17 cellular contexts compared by ENCODE assay signal in genomic region chr15:48086162-48086561, GRCh38. TPM values are rescaled to one million over a fixed set of nuclear protein-coding genes. Genes with fewer than 3 reads are reported as not detected.
DNase-seq lines count a peak whose midpoint lies in the region; ATAC-seq, FAIRE-seq and TF ChIP-seq lines count a peak whose summit lies in the region.
"Had no signal": no experiment of that assay in that cellular context is flagged by ENCODE, and none has a peak within 500 bp of the region (broad histone marks: within the 10 kb centered on the region; RNA-seq: fewer than 3 reads in every experiment).

No MANE protein-coding gene starts in this region.

- no peak overlapping the region for H3K27ac ChIP-seq in osteoblast (ENCODE audit: low read depth, low read length)
- H3K27ac ChIP-seq in upper lobe of right lung, result no peak overlapping the region

- TF ChIP-seq POLR2A in GM12892 (IDR thresholded peaks at IDR 0.05; ENCODE audit: low read depth, low read length), result no peak

- no peaks in the 10 kb centered on the region for H4K20me1 ChIP-seq in osteoblast (ENCODE audit: insufficient read depth, low read length)

- H3K27me3 ChIP-seq in osteoblast (ENCODE audit: insufficient read depth, low read length), result peaks cover 3% of the 10 kb centered on the region
- no peaks in the 10 kb centered on the region for H3K27me3 ChIP-seq in upper lobe of right lung

- H3K4me3 ChIP-seq in epithelial cell of esophagus (ENCODE audit: low read length), result no peak overlapping the region
- H3K4me3 ChIP-seq in osteoblast (ENCODE audit: insufficient read depth, low read length), result no peak overlapping the region
- H3K4me3 ChIP-seq in upper lobe of right lung, result no peak overlapping the region
- H3K4me3 ChIP-seq: GM12878, GM23338, K562 had no signal

- peak overlapping the region; percentile 6 for H3K4me2 ChIP-seq in osteoblast (ENCODE audit: insufficient read depth, low read length)
- H3K4me2 ChIP-seq: GM23338 had no signal

- H2AFZ ChIP-seq in osteoblast (ENCODE audit: low read length), result no peak overlapping the region

- ATAC-seq in upper lobe of right lung (no peak), GM21447 (IDR thresholded peaks at IDR 0.05; ENCODE audit: unreplicated experiment) (no peak)
- ATAC-seq: GM12878, GM23338, K562, Panc1 had no signal

- peak; percentile 3 for DNase-seq in DMS53 (lab: John Stamatoyannopoulos, UW)
- DNase-seq in DMS53 treated with DMSO at 0.1 percent for 48 hours (lab: John Stamatoyannopoulos, UW; ENCODE audit: unreplicated experiment), result no peak
- peak; percentile 77 for DNase-seq in NCI-H446 treated with DMSO at 0.1 percent for 48 hours (lab: John Stamatoyannopoulos, UW)
- DNase-seq in epithelial cell of esophagus (ENCODE audit: low read depth), result peak; percentile 68
- DNase-seq in osteoblast (ENCODE audit: insufficient read length, low spot score, missing footprints), result no peak
- no peak for DNase-seq in upper lobe of right lung
- no peak for DNase-seq in GM12892 (ENCODE audit: insufficient read length)
- DNase-seq: 8988T, DMS153, NCI-H1048, NCI-H774, SIG-M5 had no signal

- no peaks in the 10 kb centered on the region for H3K79me2 ChIP-seq in osteoblast (ENCODE audit: insufficient read depth, low read length)

- intact Hi-C loops in upper lobe of right lung (cut with DNase I), result no loop called here

- H3K36me3 ChIP-seq in osteoblast (ENCODE audit: insufficient read depth, low read length) (no peaks in the 10 kb centered on the region), upper lobe of right lung (no peaks in the 10 kb centered on the region)

- no peak for FAIRE-seq in GM12892 (lab: Jason Lieb, UNC)
- FAIRE-seq: GM12878, K562 had no signal

- H3K9me3 ChIP-seq in osteoblast (ENCODE audit: low read depth, low read length) (no peaks in the 10 kb centered on the region), upper lobe of right lung (no peaks in the 10 kb centered on the region)

- no peak for TF ChIP-seq CTCF in epithelial cell of esophagus (IDR thresholded peaks at IDR 0.05; ENCODE audit: insufficient read depth, low read depth, low read length, missing control alignments)
- no peak for TF ChIP-seq CTCF in osteoblast (IDR thresholded peaks at IDR 0.05; ENCODE audit: extremely low read depth, low read depth, low read length)
- TF ChIP-seq CTCF in upper lobe of right lung (IDR thresholded peaks at IDR 0.05), result no peak

- H3K4me1 ChIP-seq in osteoblast (ENCODE audit: insufficient read depth, low read length) (peaks cover 10% of the 10 kb centered on the region), upper lobe of right lung (no peaks in the 10 kb centered on the region)

RNA-seq across cellular contexts. Expression of gene SLC24A5, which starts 34.6 kb away (rescaled TPM):
- not detected in 2 replicates for total RNA-seq in osteoblast
- 0.84 TPM for total RNA-seq in upper lobe of right lung
- not detected for polyA plus RNA-seq in GM12892 (2012; ENCODE audit: missing spikeins)
- total RNA-seq: GM12878, GM23338, K562 had no signal
- polyA plus RNA-seq: GM12878, K562 had no signal

Comparison
In these comparisons a context has a peak if more than half of its experiments do, and no peak if none do; other contexts are left out.
1. DNase-seq: peak in DMS53 (single experiment), NCI-H446 treated with DMSO at 0.1 percent for 48 hours (single experiment) and epithelial cell of esophagus (single experiment); none in DMS53 treated with DMSO at 0.1 percent for 48 hours (single experiment), osteoblast (single experiment), upper lobe of right lung (single experiment) and GM12892 (single experiment).